Comparison of ENCODE assay signal across 8 cellular contexts in genomic region chr2:53970095-53970897, GRCh38. TPM values are rescaled to one million over a fixed set of nuclear protein-coding genes. Genes with fewer than 3 reads are reported as not detected.
DNase-seq lines count a peak whose midpoint lies in the region; ATAC-seq lines count a peak whose summit lies in the region.

No MANE protein-coding gene starts in this region.

- peak; percentile 41 for ATAC-seq in GM21528 (IDR thresholded peaks at IDR 0.05; ENCODE audit: low FRiP score, unreplicated experiment)

- DNase-seq in GM03348 (ENCODE audit: low spot score) = peak; percentile 41
- peak; percentile 36 for DNase-seq in HT1080 (ENCODE audit: low read depth)
- DNase-seq in T-helper 2 cell = peak; percentile 4 to 23 (median 10)
- DNase-seq in cerebellar cortex (ENCODE audit: low spot score) = peak; percentile 33
- DNase-seq in kidney glomerular epithelial cell (lab: John Stamatoyannopoulos, UW) = peak; percentile 9
- peak; percentile 10 to 12 for DNase-seq in stimulated activated CD4-positive, alpha-beta T cell treated with anti-CD3 and anti-CD28 coated beads, Interleukin-2, amount 100 ng/mL, for 48 hours
- no peak for DNase-seq in DMS153 (lab: John Stamatoyannopoulos, UW)

RNA-seq across cellular contexts. Expression of gene PSME4, which starts 0.5 kb away (rescaled TPM):
- total RNA-seq in HT1080 (2014; rRNA removed; shearing (Covaris generic)) = 31.2 and 39.2 TPM in 2 replicates
- polyA plus RNA-seq in HT1080 (2015; cell fraction: cytosol; rRNA removed) = 33.8 and 41.3 TPM in 2 replicates
- 68.5 and 70.6 TPM in 2 replicates for polyA plus RNA-seq in HT1080 (2015; cell fraction: nucleus; rRNA removed)
